ENCODE assay signal across 25 cellular contexts in the genomic region with DNA sequence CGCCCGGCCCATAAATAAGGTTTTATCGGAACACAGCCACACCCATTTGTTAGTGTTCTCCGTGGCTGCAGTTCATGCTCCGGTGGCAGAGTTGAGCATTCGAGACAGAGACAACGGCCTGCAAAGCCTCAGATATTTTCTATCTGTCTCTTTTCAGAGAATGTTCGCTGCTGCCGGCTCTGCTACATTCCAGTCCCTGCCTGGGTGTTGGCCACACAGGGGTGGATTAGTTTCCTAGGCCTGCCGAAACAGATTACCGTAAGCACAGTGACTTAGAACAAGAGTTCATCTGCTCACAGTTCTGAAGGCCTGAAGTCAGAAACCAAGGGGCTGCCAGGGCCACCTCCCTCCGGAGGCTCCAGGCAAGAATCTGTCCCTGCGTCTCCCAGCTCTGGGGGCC. TPM values are rescaled to one million over a fixed set of nuclear protein-coding genes. Genes with fewer than 3 reads are reported as not detected.
DNase-seq lines count a peak whose midpoint lies in the region; ATAC-seq, FAIRE-seq and TF ChIP-seq lines count a peak whose summit lies in the region.
"Had no signal": no experiment of that assay in that cellular context is flagged by ENCODE, and none has a peak within 500 bp of the region (broad histone marks: within the 10 kb centered on the region; RNA-seq: fewer than 3 reads in every experiment).

No MANE protein-coding gene starts in this region.

- H3K36me3 Mint-ChIP-seq in Caco-2 (ENCODE audit: insufficient read depth, unreplicated experiment): no peaks in the 10 kb centered on the region
- H3K36me3 Mint-ChIP-seq: activated CD4-positive, alpha-beta memory T cell treated with anti-CD3 and anti-CD28 coated beads for 36 hours had no signal

- intact Hi-C loops in left colon (cut with DNase I, micrococcal nuclease): no loop called here
- intact Hi-C loops in Caco-2 (cut with micrococcal nuclease; ENCODE audit: unreplicated experiment): no loop called here

- DNase-seq in NCI-H524 (lab: John Stamatoyannopoulos, UW) (peak; percentile 53 to 88), bronchial epithelial cell (ENCODE audit: low read depth) (peak; percentile 56), left colon (peak in 1 of 2 donors; percentile 33), small intestine (peak; percentile 35), nucleus accumbens (lab: John Stamatoyannopoulos, UW) (no peak), Caco-2 (no peak), caudate nucleus (lab: John Stamatoyannopoulos, UW) (no peak), SW 1271 (lab: John Stamatoyannopoulos, UW) (no peak)
- DNase-seq: activated B cell treated with CpG ODN at 0.5 μM for 24 hours; activated CD4-positive, alpha-beta memory T cell treated with anti-CD3 and anti-CD28 coated beads for 36 hours; activated gamma-delta T cell treated with Interleukin-2 at 50 U/mL for 16 hours; amygdala; C1 segment of cervical spinal cord; central memory CD4-positive, alpha-beta T cell; erythroblast; NCI-H1436 treated with DMSO at 0.1 percent for 48 hours; NCI-H774; stimulated activated CD4-positive, alpha-beta T cell treated with anti-CD3 and anti-CD28 coated beads, Interleukin-15, amount 100 ng/mL, for 24 hours; substantia nigra had no signal

- H3K36me3 ChIP-seq in bronchial epithelial cell (ENCODE audit: control insufficient read depth, insufficient read depth, low read length) (no peaks in the 10 kb centered on the region), small intestine (ENCODE audit: control insufficient read depth in 2 of 2, insufficient read depth in 2 of 2, low read length in 2 of 2) (no peaks in the 10 kb centered on the region), Caco-2 (ENCODE audit: control insufficient read depth, insufficient read depth, low read length) (no peaks in the 10 kb centered on the region)
- H3K36me3 ChIP-seq: left lung, right atrium auricular region, SJSA1 had no signal

- no peak overlapping the region for H3K4me3 Mint-ChIP-seq in Caco-2 (ENCODE audit: unreplicated experiment)
- H3K4me3 Mint-ChIP-seq: activated B cell treated with CpG ODN at 0.5 μM for 24 hours; activated CD4-positive, alpha-beta memory T cell treated with anti-CD3 and anti-CD28 coated beads for 36 hours; neural crest cell had no signal

- no peak overlapping the region for H3K27ac Mint-ChIP-seq in Caco-2 (ENCODE audit: unreplicated experiment)
- H3K27ac Mint-ChIP-seq: activated B cell treated with CpG ODN at 0.5 μM for 24 hours; activated CD4-positive, alpha-beta memory T cell treated with anti-CD3 and anti-CD28 coated beads for 36 hours had no signal

- TF ChIP-seq CTCF in bronchial epithelial cell (IDR thresholded peaks at IDR 0.05; ENCODE audit: insufficient read depth, low read length, severe bottlenecking) (no peak), Caco-2 (IDR thresholded peaks at IDR 0.05; ENCODE audit: insufficient read depth in 1 of 2, low read depth in 1 of 2, low read length in 1 of 2, severe bottlenecking in 1 of 2, unreplicated experiment in 1 of 2) (no peak)

- no peaks in the 10 kb centered on the region for H3K27me3 Mint-ChIP-seq in Caco-2 (ENCODE audit: insufficient read depth, unreplicated experiment)
- H3K27me3 Mint-ChIP-seq: activated B cell treated with CpG ODN at 0.5 μM for 24 hours; activated CD4-positive, alpha-beta memory T cell treated with anti-CD3 and anti-CD28 coated beads for 36 hours had no signal

- H3K27ac ChIP-seq in small intestine (ENCODE audit: low read depth in 1 of 2, low read length in 1 of 2): no peak overlapping the region
- H3K27ac ChIP-seq in caudate nucleus (ENCODE audit: low read depth, low read length): no peak overlapping the region
- H3K27ac ChIP-seq: left lung, right atrium auricular region, SJSA1 had no signal

- FAIRE-seq in bronchial epithelial cell (lab: Jason Lieb, UNC) (no peak), small intestine (lab: Jason Lieb, UNC) (no peak)

- CTCF ChIA-PET in Caco-2 (lab: Charles Lee): no interaction called here

- no peaks in the 10 kb centered on the region for H3K9me3 Mint-ChIP-seq in Caco-2 (ENCODE audit: unreplicated experiment)
- H3K9me3 Mint-ChIP-seq: activated B cell treated with CpG ODN at 0.5 μM for 24 hours; activated CD4-positive, alpha-beta memory T cell treated with anti-CD3 and anti-CD28 coated beads for 36 hours; neural crest cell had no signal

- POLR2A ChIA-PET in Caco-2 (lab: Charles Lee): no interaction called here

- BruUV-seq in Caco-2 (replicated peaks; lab: Mats Ljungman, UMichigan): no TSS peak

- WGBS in small intestine, 3 donors: 8 to 56% (median 37%) methylated on average over 13 of the region's 13 CpGs

- no peaks in the 10 kb centered on the region for H3K9me3 ChIP-seq in small intestine (ENCODE audit: control insufficient read depth, low read depth)
- no peaks in the 10 kb centered on the region for H3K9me3 ChIP-seq in Caco-2
- H3K9me3 ChIP-seq: left lung, right atrium auricular region, SJSA1 had no signal

- no peaks in the 10 kb centered on the region for H3K4me1 Mint-ChIP-seq in Caco-2 (ENCODE audit: low read depth, unreplicated experiment)
- H3K4me1 Mint-ChIP-seq: activated B cell treated with CpG ODN at 0.5 μM for 24 hours, neural crest cell had no signal

- H3K27me3 ChIP-seq in bronchial epithelial cell (ENCODE audit: control insufficient read depth, insufficient read depth, low read length) (no peaks in the 10 kb centered on the region), small intestine (ENCODE audit: control insufficient read depth in 2 of 2, insufficient read depth in 2 of 2, low read length in 2 of 2) (no peaks in the 10 kb centered on the region), Caco-2 (replicated peaks; ENCODE audit: control insufficient read depth, insufficient read depth, low read length) (no peaks in the 10 kb centered on the region)
- H3K27me3 ChIP-seq: left lung, right atrium auricular region, SJSA1 had no signal

- H3K4me3 ChIP-seq in bronchial epithelial cell (ENCODE audit: low read depth, low read length) (no peak overlapping the region), small intestine (ENCODE audit: low read depth in 1 of 2, low read length in 2 of 2) (no peak overlapping the region), Caco-2 (ENCODE audit: low read depth, low read length) (no peak overlapping the region)
- H3K4me3 ChIP-seq: left lung, right atrium auricular region, SJSA1 had no signal

- H3K4me1 ChIP-seq in small intestine (ENCODE audit: control insufficient read depth in 2 of 2, insufficient read depth in 1 of 2, low read depth in 1 of 2, low read length in 1 of 2) (no peaks in the 10 kb centered on the region), Caco-2 (no peaks in the 10 kb centered on the region)
- H3K4me1 ChIP-seq: left lung, right atrium auricular region, SJSA1 had no signal

- peak; percentile 84 for ATAC-seq in left colon
- ATAC-seq: left lung had no signal

RNA-seq across cellular contexts. Expression of a gene that starts 19.1 kb away (rescaled TPM):
- total RNA-seq in bronchial epithelial cell (under 0.01 TPM in 1 of 2 replicates, not detected in the other), left colon (under 1 TPM in 1 of 2 donors, not detected in 1; 0.17 TPM), Caco-2 (2022) (not detected in 2 replicates)
- under 1 TPM in 1 of 3 donors, not detected in 2; 0.22 TPM for polyA plus RNA-seq in small intestine
- total RNA-seq: activated B cell treated with CpG ODN at 0.5 μM for 24 hours, G401, M059J, neural crest cell, SJSA1 had no signal

Comparison
In these comparisons a context has a peak if more than half of its experiments do, and no peak if none do; other contexts are left out.
1. DNase-seq: peak in NCI-H524 (2 of 2), bronchial epithelial cell (single experiment) and small intestine (single experiment); none in nucleus accumbens (0 of 56), Caco-2 (0 of 2), caudate nucleus (0 of 61) and SW 1271 (0 of 2).